In the genomic region with DNA sequence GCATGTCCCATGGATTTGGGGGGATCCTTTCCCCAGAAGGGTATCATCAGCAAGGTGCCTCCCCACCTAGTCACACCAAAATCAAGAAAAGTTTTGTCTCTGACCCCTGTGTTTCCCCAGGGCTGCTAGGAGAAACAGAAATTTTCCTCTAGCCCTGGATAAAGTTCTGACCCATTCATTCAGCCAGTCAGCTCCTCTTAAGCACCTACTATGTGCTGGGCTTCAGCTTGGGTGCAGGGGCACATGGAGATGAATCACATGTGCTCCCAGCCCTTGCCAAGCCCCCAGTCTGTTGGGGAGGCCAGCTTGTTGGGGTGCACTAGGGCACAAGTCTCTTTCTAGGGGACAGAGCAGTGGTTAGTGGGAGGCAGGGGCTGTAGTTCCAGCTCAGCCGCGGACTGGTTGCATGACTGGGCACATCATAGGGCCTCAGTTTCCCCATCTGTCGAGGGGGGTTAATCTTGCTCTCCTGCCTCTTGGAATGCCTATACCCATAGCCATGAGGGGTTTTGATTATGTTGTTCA, we compare ENCODE assay signal across 21 cellular contexts. TPM values are rescaled to one million over a fixed set of nuclear protein-coding genes. Genes with fewer than 3 reads are reported as not detected.
"Had no signal": no experiment of that assay in that cellular context is flagged by ENCODE, and none has a peak within 500 bp of the region (broad histone marks: within the 10 kb centered on the region; RNA-seq: fewer than 3 reads in every experiment).

No MANE protein-coding gene starts in this region.

- H3K4me3 ChIP-seq: left lung, lung, psoas muscle, tibial artery, upper lobe of left lung, uterus had no signal

- H3K36me3 Mint-ChIP-seq: naive thymus-derived CD4-positive, alpha-beta T cell; stimulated activated effector memory CD8-positive, alpha-beta T cell treated with anti-CD3 and anti-CD28 coated beads, Interleukin-12 subunit alpha, Interleukin-12 subunit beta, amount 100 ng/mL, for 72 hours had no signal

- ATAC-seq: left lung; naive thymus-derived CD4-positive, alpha-beta T cell; psoas muscle; stimulated activated effector memory CD8-positive, alpha-beta T cell treated with anti-CD3 and anti-CD28 coated beads, Interleukin-12 subunit alpha, Interleukin-12 subunit beta, amount 100 ng/mL, for 72 hours; stimulated activated naive CD8-positive, alpha-beta T cell treated with anti-CD3 and anti-CD28 coated beads, Interleukin-15, Interleukin-2, amounts not matched to agents 100 U/mL and 50 U/mL, for 24 hours had no signal

- H3K27me3 ChIP-seq: dorsolateral prefrontal cortex, tibial artery, uterus had no signal

- H2AFZ ChIP-seq: parathyroid adenoma had no signal

- DNase-seq: central memory CD4-positive, alpha-beta T cell; cortex of kidney; effector CD8-positive, alpha-beta T cell; foreskin melanocyte; islet precursor cell; mesendoderm; naive thymus-derived CD4-positive, alpha-beta T cell; nucleus accumbens; stimulated activated CD4-positive, alpha-beta T cell treated with anti-CD3 and anti-CD28 coated beads, Interleukin-4, amount 100 ng/mL, for 1 hour; stimulated activated CD8-positive, alpha-beta memory T cell treated with anti-CD3 and anti-CD28 coated beads, Interleukin-4, amount 100 ng/mL, for 48 hours; stimulated activated naive CD8-positive, alpha-beta T cell treated with anti-CD3 and anti-CD28 coated beads, Interleukin-15, Interleukin-2, amounts not matched to agents 100 U/mL and 50 U/mL, for 24 hours; tibial artery; upper lobe of left lung; uterus had no signal

- H3K4me1 ChIP-seq: parathyroid adenoma had no signal

- H3K36me3 ChIP-seq: left lung, tibial artery, upper lobe of left lung, uterus had no signal

- H3K4me3 Mint-ChIP-seq: naive thymus-derived CD4-positive, alpha-beta T cell; stimulated activated effector memory CD8-positive, alpha-beta T cell treated with anti-CD3 and anti-CD28 coated beads, Interleukin-12 subunit alpha, Interleukin-12 subunit beta, amount 100 ng/mL, for 72 hours had no signal

- FAIRE-seq: small intestine had no signal

- H3K9ac ChIP-seq: parathyroid adenoma had no signal

- H3K9me3 ChIP-seq: left lung, psoas muscle, tibial artery, upper lobe of left lung, uterus had no signal

- H3K9me3 Mint-ChIP-seq: stimulated activated effector memory CD8-positive, alpha-beta T cell treated with anti-CD3 and anti-CD28 coated beads, Interleukin-12 subunit alpha, Interleukin-12 subunit beta, amount 100 ng/mL, for 72 hours had no signal

- H3K27ac ChIP-seq: left lung, parathyroid adenoma, psoas muscle, tibial artery had no signal

- H3K27ac Mint-ChIP-seq: naive thymus-derived CD4-positive, alpha-beta T cell; stimulated activated effector memory CD8-positive, alpha-beta T cell treated with anti-CD3 and anti-CD28 coated beads, Interleukin-12 subunit alpha, Interleukin-12 subunit beta, amount 100 ng/mL, for 72 hours had no signal

RNA-seq across cellular contexts. Expression of gene DAB2IP, which starts 3.9 kb away (rescaled TPM):
- polyA plus RNA-seq: naive thymus-derived CD4-positive, alpha-beta T cell had no signal
